In genomic region chr18:70709124-70709523, GRCh38 we compare ENCODE assay signal across 15 cellular contexts.
"Had no signal": no experiment of that assay in that cellular context is flagged by ENCODE, and none has a peak within 500 bp of the region (broad histone marks: within the 10 kb centered on the region; RNA-seq: fewer than 3 reads in every experiment).

No MANE protein-coding gene starts in this region.

- ATAC-seq: esophagus mucosa; heart left ventricle; left lobe of liver; natural killer cell treated with Interleukin-12 subunit alpha and Interleukin-12 subunit beta and Interleukin-15 and Interleukin-18, amount 100 ng/mL, for 72 hours had no signal

- H3K4me3 ChIP-seq: heart left ventricle, neural progenitor cell, ovary, right atrium auricular region had no signal

- H3K27ac Mint-ChIP-seq: natural killer cell treated with Interleukin-12 subunit alpha and Interleukin-12 subunit beta and Interleukin-15 and Interleukin-18, amount 100 ng/mL, for 72 hours; neural progenitor cell had no signal

- DNase-seq: effector memory CD4-positive, alpha-beta T cell; heart left ventricle; hypothalamus; mammary epithelial cell; nucleus accumbens; ovary; small intestine; stimulated activated CD4-positive, alpha-beta T cell treated with anti-CD3 and anti-CD28 coated beads, Interleukin-12 subunit alpha, Interleukin-12 subunit beta, amount 100 ng/mL, for 4 hours; stimulated activated naive CD4-positive, alpha-beta T cell treated with Interleukin-2 at 50 U/mL for 16 hours; trophoblast cell had no signal

- H3K9me3 Mint-ChIP-seq: neural progenitor cell had no signal
